8 cellular contexts compared by ENCODE assay signal in the genomic region with DNA sequence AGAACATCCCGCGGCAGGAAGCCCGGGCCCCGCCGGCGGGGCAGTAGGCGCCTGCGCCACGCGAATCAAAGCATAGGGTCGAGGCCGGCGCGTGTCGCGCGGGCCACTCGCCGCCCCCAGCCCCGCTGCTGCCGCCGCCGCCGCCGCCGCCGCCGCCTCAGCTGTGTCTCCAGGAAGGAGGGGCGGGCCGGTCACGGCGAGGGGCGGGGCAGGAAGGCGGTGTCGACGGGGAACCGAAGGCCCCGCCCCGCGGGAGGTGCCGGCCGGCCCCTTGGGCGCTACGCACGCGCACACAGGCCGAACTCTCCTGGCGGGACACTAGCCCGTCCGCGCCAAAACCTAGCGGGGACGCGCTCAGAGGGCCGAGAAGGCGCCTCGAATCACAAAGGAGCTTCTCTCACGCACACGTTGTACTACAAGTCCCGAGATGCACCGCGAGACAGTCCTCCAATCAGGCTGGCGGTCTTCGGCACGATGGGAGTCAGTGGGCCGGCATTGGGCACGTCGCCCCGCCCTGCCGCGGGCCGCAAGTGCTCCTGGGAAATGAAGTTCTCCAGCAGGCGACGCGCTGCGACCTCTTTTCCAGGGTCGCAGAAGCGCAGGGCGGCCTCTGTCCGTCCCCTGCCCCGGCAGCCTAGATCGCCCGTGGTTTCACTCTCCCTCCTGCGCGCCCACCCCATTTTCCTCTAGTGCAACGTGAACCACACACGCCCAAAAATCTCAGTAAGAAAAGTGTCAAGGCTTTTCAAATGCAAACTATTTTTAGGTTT. TPM values are rescaled to one million over a fixed set of nuclear protein-coding genes. Genes with fewer than 3 reads are reported as not detected.
A peak's percentile ranks its signal among the peaks of the same experiment; 100 is the strongest.
DNase-seq lines count a peak whose midpoint lies in the region; ATAC-seq and TF ChIP-seq lines count a peak whose summit lies in the region.

A gene (minus strand): TSS at position 171 of the 770 bp plus-strand sequence. CDS start 164 bp downstream, at position 7.

- H3K4me3 ChIP-seq in H7 (ENCODE audit: insufficient read depth, low read depth, low read length) (peak within 1 kb of the TSS; percentile 90), fibroblast of pulmonary artery (replicated peaks; ENCODE audit: low read depth, low read length) (peak within 1 kb of the TSS; percentile 73)

- peak within 1 kb of the TSS; percentile 95 for H3K4me3 Mint-ChIP-seq in natural killer cell treated with Interleukin-12 subunit alpha and Interleukin-12 subunit beta and Interleukin-15 and Interleukin-18, amount 100 ng/mL, for 72 hours

- peak; percentile 97 to 98 for ATAC-seq in natural killer cell treated with Interleukin-12 subunit alpha and Interleukin-12 subunit beta and Interleukin-15 and Interleukin-18, amount 100 ng/mL, for 72 hours
- peak; percentile 99 for ATAC-seq in stimulated activated naive CD8-positive, alpha-beta T cell treated with anti-CD3 and anti-CD28 coated beads, Interleukin-15, Interleukin-2, amounts not matched to agents 100 U/mL and 50 U/mL, for 24 hours

- H3K4me1 Mint-ChIP-seq in natural killer cell treated with Interleukin-12 subunit alpha and Interleukin-12 subunit beta and Interleukin-15 and Interleukin-18, amount 100 ng/mL, for 72 hours (ENCODE audit: low read depth in 2 of 2), result peaks cover 26 to 28% of the 10 kb centered on the region in 2 donors

- DNase-seq in EL (peak; percentile 98), H7 (peak; percentile 98), M059J (ENCODE audit: low read depth) (peak; percentile 99), SHP77 (lab: John Stamatoyannopoulos, UW) (peak; percentile 99), fibroblast of pulmonary artery (ENCODE audit: low read depth) (peak; percentile 99)
- peak; percentile 91 for DNase-seq in activated effector memory CD4-positive, alpha-beta T cell treated with Interleukin-2 at 50 U/mL for 16 hours
- peak; percentile 96 for DNase-seq in natural killer cell treated with Interleukin-12 subunit alpha and Interleukin-12 subunit beta and Interleukin-15 and Interleukin-18, amount 100 ng/mL, for 72 hours (ENCODE audit: low spot score)
- peak; percentile 96 for DNase-seq in stimulated activated naive CD8-positive, alpha-beta T cell treated with anti-CD3 and anti-CD28 coated beads, Interleukin-15, Interleukin-2, amounts not matched to agents 100 U/mL and 50 U/mL, for 24 hours

- H3K27me3 ChIP-seq in H7 (ENCODE audit: control insufficient read depth, insufficient read depth, low read length), result no peaks in the 10 kb centered on the region

- peak within 1 kb of the TSS; percentile 84 to 93 for H3K27ac Mint-ChIP-seq in natural killer cell treated with Interleukin-12 subunit alpha and Interleukin-12 subunit beta and Interleukin-15 and Interleukin-18, amount 100 ng/mL, for 72 hours

- TF ChIP-seq CTCF in fibroblast of pulmonary artery (IDR thresholded peaks at IDR 0.05; ENCODE audit: low read length, missing control alignments), result no peak

- H3K36me3 ChIP-seq in H7 (replicated peaks; ENCODE audit: control insufficient read depth, insufficient read depth, low read length), result no peaks in the 10 kb centered on the region

- no peaks in the 10 kb centered on the region for H3K36me3 Mint-ChIP-seq in natural killer cell treated with Interleukin-12 subunit alpha and Interleukin-12 subunit beta and Interleukin-15 and Interleukin-18, amount 100 ng/mL, for 72 hours

- no peaks in the 10 kb centered on the region for H3K9me3 Mint-ChIP-seq in natural killer cell treated with Interleukin-12 subunit alpha and Interleukin-12 subunit beta and Interleukin-15 and Interleukin-18, amount 100 ng/mL, for 72 hours

- H3K27me3 Mint-ChIP-seq in natural killer cell treated with Interleukin-12 subunit alpha and Interleukin-12 subunit beta and Interleukin-15 and Interleukin-18, amount 100 ng/mL, for 72 hours, result peaks cover 0 to 3% of the 10 kb centered on the region in 2 donors

RNA-seq across cellular contexts. Expression of the gene that starts here (rescaled TPM):
- 5.5 and 6.1 TPM in 2 replicates for total RNA-seq in H7 (2014; rRNA removed; shearing (Covaris generic))
- 9.5 and 12.0 TPM in 2 replicates for total RNA-seq in M059J (2014; rRNA removed; shearing (Covaris generic))
- total RNA-seq in natural killer cell treated with Interleukin-12 subunit alpha and Interleukin-12 subunit beta and Interleukin-15 and Interleukin-18, amount 100 ng/mL, for 72 hours, result 10 to 100 TPM; 38.5 to 39.2 TPM

Comparison
In these comparisons a context has a peak if more than half of its experiments do, and no peak if none do; other contexts are left out.
1. Peak in every context shown above with its lines: DNase-seq, ATAC-seq and H3K4me3 ChIP-seq.